1 cellular context compared by ENCODE assay signal in the genomic region with DNA sequence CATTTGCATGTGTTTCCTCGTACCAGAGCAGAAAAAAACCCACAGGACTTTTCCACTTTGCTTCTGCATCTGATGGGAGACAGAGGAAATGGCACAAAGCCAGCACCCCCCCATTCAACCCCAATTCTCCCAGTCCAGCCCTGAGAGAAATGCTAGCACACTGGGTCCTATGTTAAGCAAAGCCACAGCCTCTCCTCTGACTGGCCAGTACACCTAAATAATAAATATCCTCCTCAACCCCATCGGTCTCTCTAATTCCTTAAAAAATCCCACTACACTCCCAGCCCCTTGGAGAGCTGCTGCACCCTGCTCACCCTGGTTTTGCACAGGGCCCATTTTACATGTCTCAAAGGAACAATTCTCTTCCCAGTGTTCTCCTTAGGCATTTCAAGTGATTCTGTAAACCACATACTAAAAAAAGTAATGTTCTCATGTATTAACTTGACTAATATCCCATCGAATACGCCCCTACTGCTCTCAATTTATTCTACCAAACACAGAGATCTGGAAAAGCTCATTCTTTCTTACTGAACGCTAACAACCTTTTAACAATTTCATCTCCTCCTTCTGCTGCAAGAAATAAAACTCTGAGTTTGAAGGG.
A peak's percentile ranks its signal among the peaks of the same experiment; 100 is the strongest.
TF ChIP-seq lines count a peak whose summit lies in the region.

No MANE protein-coding gene starts in this region.

TF ChIP-seq in HEK293, 187 proteins besides CTCF, POLR2A, EP300 and RAD21:
- peak; percentile 55 for TF ChIP-seq PRDM10 (tag by site-specific recombination; IDR thresholded peaks at IDR 0.05)
- TF ChIP-seq, protein P1, sequence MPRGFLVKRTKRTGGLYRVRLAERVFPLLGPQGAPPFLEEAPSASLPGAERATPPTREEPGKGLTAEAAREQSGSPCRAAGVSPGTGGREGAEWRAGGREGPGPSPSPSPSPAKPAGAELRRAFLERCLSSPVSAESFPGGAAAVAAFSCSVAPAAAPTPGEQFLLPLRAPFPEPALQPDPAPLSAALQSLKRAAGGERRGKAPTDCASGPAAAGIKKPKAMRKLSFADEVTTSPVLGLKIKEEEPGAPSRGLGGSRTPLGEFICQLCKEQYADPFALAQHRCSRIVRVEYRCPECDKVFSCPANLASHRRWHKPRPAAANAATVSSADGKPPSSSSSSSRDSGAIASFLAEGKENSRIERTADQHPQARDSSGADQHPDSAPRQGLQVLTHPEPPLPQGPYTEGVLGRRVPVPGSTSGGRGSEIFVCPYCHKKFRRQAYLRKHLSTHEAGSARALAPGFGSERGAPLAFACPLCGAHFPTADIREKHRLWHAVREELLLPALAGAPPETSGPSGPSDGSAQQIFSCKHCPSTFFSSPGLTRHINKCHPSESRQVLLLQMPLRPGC (tag by site-specific recombination; IDR thresholded peaks at IDR 0.05) = no peak
- no peak for TF ChIP-seq ZNF664 (tag by site-specific recombination; IDR thresholded peaks at IDR 0.05)
- no peak for TF ChIP-seq GLI4 (tag by site-specific recombination; IDR thresholded peaks at IDR 0.05)
- TF ChIP-seq ZNF239 (tag by site-specific recombination; IDR thresholded peaks at IDR 0.05) = no peak
